In the genomic region with DNA sequence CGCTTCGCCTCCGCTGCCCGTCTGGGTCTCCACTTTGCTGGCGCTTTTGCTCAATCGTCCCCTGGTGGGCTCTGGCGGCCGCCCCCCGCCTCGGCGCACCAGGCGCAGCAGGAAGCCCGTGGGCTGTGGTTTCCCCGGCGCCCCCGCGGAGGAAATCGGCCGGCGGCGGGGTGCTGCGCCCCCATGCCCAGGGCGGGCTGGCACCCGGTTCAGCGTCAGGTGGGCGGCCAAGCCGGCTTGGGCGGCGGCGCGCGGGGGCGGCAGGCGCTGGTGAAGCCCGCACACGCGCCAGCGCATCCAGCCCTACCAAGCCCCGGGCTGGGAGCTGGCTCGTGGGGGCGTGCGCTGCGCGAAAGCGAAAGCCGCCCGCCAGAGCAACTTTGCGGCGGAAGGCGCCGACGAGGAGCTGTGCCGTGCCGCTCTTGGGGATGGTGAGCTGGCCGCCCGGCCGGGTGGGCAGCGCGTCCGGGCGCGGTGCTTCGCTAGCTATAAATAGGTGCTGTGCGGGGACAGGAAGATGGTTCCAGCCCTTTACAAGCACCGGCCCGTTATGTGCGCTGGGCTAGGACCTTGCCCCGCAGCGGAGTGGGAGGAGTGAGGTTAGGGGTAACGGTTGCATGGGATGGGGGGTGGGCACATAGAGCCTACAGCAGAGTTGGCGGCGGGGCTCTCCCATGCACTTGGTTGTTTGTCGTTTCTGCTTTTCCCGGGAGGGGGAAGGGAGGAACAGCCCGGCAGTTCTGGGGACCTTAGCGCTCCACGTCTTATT, we compare ENCODE assay signal across 8 cellular contexts. TPM values are rescaled to one million over a fixed set of nuclear protein-coding genes. Genes with fewer than 3 reads are reported as not detected.
DNase-seq lines count a peak whose midpoint lies in the region; ATAC-seq and TF ChIP-seq lines count a peak whose summit lies in the region.

No MANE protein-coding gene starts in this region.

- H3K9me2 ChIP-seq in HCT116 (ENCODE audit: insufficient read depth), result no peaks in the 10 kb centered on the region

- in situ Hi-C loops in transverse colon (cut with MboI; ENCODE audit: low pct_ligation_motif_present in 1 of 4, low pct_unique_long_range_greater_than_20kb in 1 of 4, low sequenced_read_pairs in 3 of 4), result no loop called here

- no peak for TF ChIP-seq CTCF in HCT116 (IDR thresholded peaks at IDR 0.05 in 2 of 3, conservative IDR thresholded peaks at IDR 0.05 in 1 of 3; ENCODE audit: borderline replicate concordance in 1 of 3, insufficient read depth in 1 of 3, low read depth in 2 of 3, low read length in 2 of 3)
- no peak for TF ChIP-seq CTCF in fibroblast of villous mesenchyme (IDR thresholded peaks at IDR 0.05; ENCODE audit: insufficient read depth, low read depth, low read length)
- TF ChIP-seq CTCF in osteoblast (IDR thresholded peaks at IDR 0.05; ENCODE audit: extremely low read depth, low read depth, low read length), result no peak
- TF ChIP-seq CTCF in transverse colon (IDR thresholded peaks at IDR 0.05), result no peak

- H2AFZ ChIP-seq in HCT116 (ENCODE audit: low read depth, low read length, poor library complexity, severe bottlenecking), result no peak overlapping the region
- H2AFZ ChIP-seq in osteoblast (ENCODE audit: low read length), result peak overlapping the region; percentile 44

- intact Hi-C loops in HCT116 (cut with micrococcal nuclease) (loop anchor here (10.0 kb wide), 1 partner anchor 142 kb away; a partner anchor contains a TSS), transverse colon (cut with DNase I; ENCODE audit: low total_unique reads) (no loop called here)
- intact Hi-C loops in activated T-helper 1 cell treated with anti-CD3 and anti-CD28 coated beads, Interleukin-12 subunit alpha, Interleukin-12 subunit beta, Interleukin-2, Interleukin-4 antibody, amounts not matched to agents 30 ng/mL and 10 ng/mL and 1 ng/mL, durations not matched to agents 14 hours and 24 hours and 36 hours (cut with micrococcal nuclease), result loop anchor here (1.0 to 5.0 kb wide), 3 partner anchors 15 to 174 kb away; a partner anchor contains a TSS

- TF ChIP-seq POLR2A in HCT116 (IDR thresholded peaks at IDR 0.05; ENCODE audit: borderline replicate concordance, extremely low read depth, insufficient read depth, insufficient read length) (no peak), transverse colon (IDR thresholded peaks at IDR 0.05) (no peak)

- no peak for TF ChIP-seq RAD21 in HCT116 (IDR thresholded peaks at IDR 0.05; ENCODE audit: low read depth)

- H3K27ac ChIP-seq in HCT116 (ENCODE audit: low read depth, low read length), result peak overlapping the region; percentile 86
- H3K27ac ChIP-seq in osteoblast (ENCODE audit: low read depth, low read length), result peak overlapping the region; percentile 9
- H3K27ac ChIP-seq in transverse colon, result peak overlapping the region; percentile 87 to 95 (median 92)

- no peaks in the 10 kb centered on the region for H3K27me3 ChIP-seq in HCT116 (ENCODE audit: insufficient read depth, low read length)
- H3K27me3 ChIP-seq in osteoblast (ENCODE audit: insufficient read depth, low read length), result no peaks in the 10 kb centered on the region
- H3K27me3 ChIP-seq in transverse colon, result no peaks in the 10 kb centered on the region

- H3K4me1 ChIP-seq in HCT116 (ENCODE audit: control insufficient read depth in 1 of 2, insufficient read depth in 2 of 2, low read length in 2 of 2) (peaks cover 18 to 31% of the 10 kb centered on the region in 2 experiments), osteoblast (ENCODE audit: insufficient read depth, low read length) (peaks cover 35% of the 10 kb centered on the region), transverse colon (peaks cover 23 to 47% (median 28%) of the 10 kb centered on the region in 4 donors)

- RAD21 ChIA-PET in HCT116 (lab: Charles Lee; ENCODE audit: low non-redundant PET in 1 of 2, low total read pairs in 2 of 2, uncharacterized antibody in 2 of 2, unreplicated experiment in 2 of 2), result interaction anchor here in 1 of 2 experiments (0.7 kb wide), 1 partner anchor 83 kb away, joined by 4 read pairs; no protein-coding TSS in a partner anchor

- no peaks in the 10 kb centered on the region for H3K79me2 ChIP-seq in HCT116 (ENCODE audit: insufficient read depth, low read length)
- H3K79me2 ChIP-seq in osteoblast (ENCODE audit: insufficient read depth, low read length), result peaks cover 43% of the 10 kb centered on the region

- 1% methylated on average over 26 of the region's 77 CpGs; no CpG with 5 or more reads in 1 of the 2 donors for WGBS in transverse colon (ENCODE audit: low coverage in 1 of 2), 2 donors

- POLR2A ChIA-PET in HCT116 (lab: Charles Lee), result no interaction called here

- H4K20me1 ChIP-seq in HCT116 (ENCODE audit: insufficient read depth) (no peaks in the 10 kb centered on the region), osteoblast (ENCODE audit: insufficient read depth, low read length) (peaks cover 37% of the 10 kb centered on the region)

- peak; percentile 45 for ATAC-seq in HCT116

- TF ChIP-seq EP300 in transverse colon (IDR thresholded peaks at IDR 0.05; ENCODE audit: low read depth), result no peak

- peaks cover 8% of the 10 kb centered on the region for H3K36me3 Mint-ChIP-seq in activated T-helper 1 cell treated with anti-CD3 and anti-CD28 coated beads, Interleukin-12 subunit alpha, Interleukin-12 subunit beta, Interleukin-2, Interleukin-4 antibody, amounts not matched to agents 30 ng/mL and 10 ng/mL and 1 ng/mL, durations not matched to agents 14 hours and 24 hours and 36 hours (ENCODE audit: low read depth)

- DNase-seq in GM03348 (ENCODE audit: low spot score) (peak; percentile 79), HCT116 (ENCODE audit: low read depth, low spot score) (no peak), NOMO-1 treated with dmso at 0.1 percent for 144 hours (lab: John Stamatoyannopoulos, UW; ENCODE audit: unreplicated experiment) (peak; percentile 47), fibroblast of villous mesenchyme (ENCODE audit: low read depth) (peak; percentile 62), osteoblast (ENCODE audit: insufficient read length, low spot score, missing footprints) (peak; percentile 95), transverse colon (peak; percentile 54), SKM-1 treated with dmso at 0.1 percent for 144 hours (lab: John Stamatoyannopoulos, UW; ENCODE audit: unreplicated experiment) (no peak)
- peak; percentile 66 for DNase-seq in activated T-helper 1 cell treated with anti-CD3 and anti-CD28 coated beads, Interleukin-12 subunit alpha, Interleukin-12 subunit beta, Interleukin-2, Interleukin-4 antibody, amounts not matched to agents 30 ng/mL and 10 ng/mL and 1 ng/mL, durations not matched to agents 14 hours and 24 hours and 36 hours (ENCODE audit: low spot score)

- no peaks in the 10 kb centered on the region for H3K27me3 Mint-ChIP-seq in activated T-helper 1 cell treated with anti-CD3 and anti-CD28 coated beads, Interleukin-12 subunit alpha, Interleukin-12 subunit beta, Interleukin-2, Interleukin-4 antibody, amounts not matched to agents 30 ng/mL and 10 ng/mL and 1 ng/mL, durations not matched to agents 14 hours and 24 hours and 36 hours (ENCODE audit: insufficient read depth)

- peak overlapping the region; percentile 91 for H3K27ac Mint-ChIP-seq in activated T-helper 1 cell treated with anti-CD3 and anti-CD28 coated beads, Interleukin-12 subunit alpha, Interleukin-12 subunit beta, Interleukin-2, Interleukin-4 antibody, amounts not matched to agents 30 ng/mL and 10 ng/mL and 1 ng/mL, durations not matched to agents 14 hours and 24 hours and 36 hours

- peak overlapping the region; percentile 51 for H3K9ac ChIP-seq in HCT116 (ENCODE audit: low read length)

- peak overlapping the region; percentile 84 for H3K4me3 Mint-ChIP-seq in activated T-helper 1 cell treated with anti-CD3 and anti-CD28 coated beads, Interleukin-12 subunit alpha, Interleukin-12 subunit beta, Interleukin-2, Interleukin-4 antibody, amounts not matched to agents 30 ng/mL and 10 ng/mL and 1 ng/mL, durations not matched to agents 14 hours and 24 hours and 36 hours

- H3K9me3 ChIP-seq in HCT116 (ENCODE audit: control insufficient read depth in 1 of 2, insufficient read depth in 1 of 2, low read depth in 1 of 2, low read length in 2 of 2) (no peaks in the 10 kb centered on the region), osteoblast (ENCODE audit: low read depth, low read length) (no peaks in the 10 kb centered on the region), transverse colon (no peaks in the 10 kb centered on the region)

- no TSS peak for BruUV-seq in HCT116 (replicated peaks; lab: Mats Ljungman, UMichigan)

- H3K4me2 ChIP-seq in HCT116 (ENCODE audit: low read length) (peak overlapping the region; percentile 98), osteoblast (ENCODE audit: insufficient read depth, low read length) (peak overlapping the region; percentile 98)

- peak overlapping the region; percentile 55 to 69 for H3K4me3 ChIP-seq in HCT116 (replicated peaks in 1 of 2; ENCODE audit: low read depth in 1 of 2, low read length in 2 of 2)
- peak overlapping the region; percentile 93 for H3K4me3 ChIP-seq in fibroblast of villous mesenchyme (ENCODE audit: low read depth, low read length)
- peak overlapping the region; percentile 97 for H3K4me3 ChIP-seq in osteoblast (ENCODE audit: insufficient read depth, low read length)
- H3K4me3 ChIP-seq in transverse colon, result peak overlapping the region; percentile 77 to 89 (median 84)

- H3K36me3 ChIP-seq in HCT116 (ENCODE audit: control insufficient read depth in 1 of 2, insufficient read depth in 2 of 2, low read length in 2 of 2) (no peaks in the 10 kb centered on the region), osteoblast (ENCODE audit: insufficient read depth, low read length) (peaks cover 5% of the 10 kb centered on the region), transverse colon (no peaks in the 10 kb centered on the region)

- peaks cover 67% of the 10 kb centered on the region for H3K4me1 Mint-ChIP-seq in activated T-helper 1 cell treated with anti-CD3 and anti-CD28 coated beads, Interleukin-12 subunit alpha, Interleukin-12 subunit beta, Interleukin-2, Interleukin-4 antibody, amounts not matched to agents 30 ng/mL and 10 ng/mL and 1 ng/mL, durations not matched to agents 14 hours and 24 hours and 36 hours (ENCODE audit: low read depth)

- CTCF ChIA-PET in HCT116 (lab: Charles Lee), result interaction anchor here (1.0 to 4.4 kb wide), 10 partner anchors 9 to 145 kb away, joined by 3 to 29 read pairs (median 4); a partner anchor contains a TSS

- H3K9me3 Mint-ChIP-seq in activated T-helper 1 cell treated with anti-CD3 and anti-CD28 coated beads, Interleukin-12 subunit alpha, Interleukin-12 subunit beta, Interleukin-2, Interleukin-4 antibody, amounts not matched to agents 30 ng/mL and 10 ng/mL and 1 ng/mL, durations not matched to agents 14 hours and 24 hours and 36 hours, result no peaks in the 10 kb centered on the region

TF ChIP-seq in HCT116, 20 proteins besides CTCF, POLR2A, EP300 and RAD21 (continues in another document):
- no peak for TF ChIP-seq TCF7L2 (IDR thresholded peaks at IDR 0.05; ENCODE audit: borderline replicate concordance, extremely low read depth, insufficient read depth, insufficient read length)

RNA-seq across cellular contexts. Expression of a gene that starts 25.0 kb away (rescaled TPM):
- total RNA-seq in HCT116 (2021; ENCODE audit: unreplicated experiment) (6.6 TPM), fibroblast of villous mesenchyme (0.64 and 1.3 TPM in 2 replicates), osteoblast (0.72 and 2.4 TPM in 2 replicates), transverse colon (10 to 100 TPM in 1 of 4 donors, 1 to 10 TPM in 2, under 1 TPM in 1; 0.37 to 67.7 (median 3.8) TPM)
- 9.6 and 10.3 TPM in 2 replicates for polyA plus RNA-seq in HCT116 (2012)
- 0.73 and 0.83 TPM in 2 replicates for total RNA-seq in activated T-helper 1 cell treated with anti-CD3 and anti-CD28 coated beads, Interleukin-12 subunit alpha, Interleukin-12 subunit beta, Interleukin-2, Interleukin-4 antibody, amounts not matched to agents 30 ng/mL and 10 ng/mL and 1 ng/mL, durations not matched to agents 14 hours and 24 hours and 36 hours

Comparison
In these comparisons a context has a peak if more than half of its experiments do, and no peak if none do; other contexts are left out.
1. DNase-seq: peak in GM03348 (single experiment), NOMO-1 treated with dmso at 0.1 percent for 144 hours (single experiment), activated T-helper 1 cell treated with anti-CD3 and anti-CD28 coated beads, Interleukin-12 subunit alpha, Interleukin-12 subunit beta, Interleukin-2, Interleukin-4 antibody, amounts not matched to agents 30 ng/mL and 10 ng/mL and 1 ng/mL, durations not matched to agents 14 hours and 24 hours and 36 hours (single experiment), fibroblast of villous mesenchyme (single experiment), osteoblast (single experiment) and transverse colon (single experiment); none in HCT116 (single experiment) and SKM-1 treated with dmso at 0.1 percent for 144 hours (single experiment).
2. H3K27ac ChIP-seq: peak in every context shown above with its lines; median percentile 92 in transverse colon; 86 in HCT116; 9 in osteoblast.
3. Peak in every context shown above with its lines, with median percentiles within 50 percentile points of each other: H3K4me3 ChIP-seq.